Comparison of ENCODE assay signal across 1 cellular context in genomic region chr3:12405432-12406272, GRCh38.
TF ChIP-seq lines count a peak whose summit lies in the region.

No MANE protein-coding gene starts in this region.

TF ChIP-seq in HepG2, 621 proteins besides CTCF, POLR2A, EP300 and RAD21 (continued from another document and continues in another):
- TF ChIP-seq IKZF5 (CRISPR knock-in tag; IDR thresholded peaks at IDR 0.05) (peak; percentile 95), FOXP4 (CRISPR knock-in tag; IDR thresholded peaks at IDR 0.05) (peak; percentile 99), JARID2 (CRISPR knock-in tag; IDR thresholded peaks at IDR 0.05; ENCODE audit: insufficient replicate concordance) (no peak), SOX13 (IDR thresholded peaks at IDR 0.05) (peak; percentile 75), SOX13 (CRISPR knock-in tag; conservative IDR thresholded peaks at IDR 0.05 in 1 of 2, IDR thresholded peaks at IDR 0.05 in 1 of 2) (peak in 1 of 2 experiments; percentile 93; a peak in 2 of 4 replicates), TRIM24 (CRISPR knock-in tag; IDR thresholded peaks at IDR 0.05) (no peak), ZNF318 (CRISPR knock-in tag; IDR thresholded peaks at IDR 0.05) (no peak), ZNF317 (CRISPR knock-in tag; IDR thresholded peaks at IDR 0.05) (peak; percentile 98), RERE (CRISPR knock-in tag; IDR thresholded peaks at IDR 0.05; ENCODE audit: low read depth) (peak; percentile 82), ZMYM4 (CRISPR knock-in tag; IDR thresholded peaks at IDR 0.05) (peak; percentile 90), ZNF777 (CRISPR knock-in tag; IDR thresholded peaks at IDR 0.05) (no peak), RBM22 (optimal IDR thresholded peaks at IDR 0.05; ENCODE audit: low read length) (no peak), MXI1 (IDR thresholded peaks at IDR 0.05; ENCODE audit: borderline replicate concordance, low read depth, low read length) (peak; percentile 42; the same call in 1 of the 3 replicates), ZSCAN9 (CRISPR knock-in tag; IDR thresholded peaks at IDR 0.05; ENCODE audit: borderline replicate concordance) (peak; percentile 82), ARID3A (IDR thresholded peaks at IDR 0.05; ENCODE audit: low read depth, low read length) (peak; percentile 96), JUNB (CRISPR knock-in tag; IDR thresholded peaks at IDR 0.05; ENCODE audit: borderline replicate concordance) (peak; percentile 99), TFAP4 (IDR thresholded peaks at IDR 0.05; ENCODE audit: borderline replicate concordance, low read depth) (peak; percentile 94), ZBTB39 (CRISPR knock-in tag; IDR thresholded peaks at IDR 0.05) (0 out of 2 replicates have a peak, but pooled peaks have one; percentile 43), MAX (IDR thresholded peaks at IDR 0.05) (peak; percentile 64; the same call in 1 of the 2 replicates), ZNF747 (CRISPR knock-in tag; IDR thresholded peaks at IDR 0.05; ENCODE audit: borderline replicate concordance) (0 out of 2 replicates have a peak, but pooled peaks have one; percentile 52), ZNF746 (CRISPR knock-in tag; IDR thresholded peaks at IDR 0.05) (peak; percentile 93; the same call in 1 of the 2 replicates), ATF2 (CRISPR knock-in tag; IDR thresholded peaks at IDR 0.05) (peak; percentile 96), ELF1 (CRISPR knock-in tag; IDR thresholded peaks at IDR 0.05) (peak; percentile 57), ZBTB8A (CRISPR knock-in tag; IDR thresholded peaks at IDR 0.05; ENCODE audit: borderline replicate concordance, low read depth) (no peak), MAFK (conservative IDR thresholded peaks at IDR 0.05 in 1 of 2, IDR thresholded peaks at IDR 0.05 in 1 of 2; ENCODE audit: low read length in 2 of 2) (peak; percentile 25 to 61; a peak in 3 of 4 replicates), TCF7 (IDR thresholded peaks at IDR 0.05; ENCODE audit: low read depth) (peak; percentile 78), ZSCAN22 (CRISPR knock-in tag; IDR thresholded peaks at IDR 0.05) (no peak), NCOA5 (CRISPR knock-in tag; IDR thresholded peaks at IDR 0.05) (no peak), REPIN1 (CRISPR knock-in tag; IDR thresholded peaks at IDR 0.05; ENCODE audit: borderline replicate concordance, low read depth) (peak; percentile 88), KLF6 (CRISPR knock-in tag; IDR thresholded peaks at IDR 0.05) (0 out of 2 replicates have a peak, but pooled peaks have one; percentile 48), POGZ (CRISPR knock-in tag; IDR thresholded peaks at IDR 0.05) (peak; percentile 85), PAX8 (CRISPR knock-in tag; IDR thresholded peaks at IDR 0.05; ENCODE audit: borderline replicate concordance) (no peak)
